16 cellular contexts compared by ENCODE assay signal in the genomic region with DNA sequence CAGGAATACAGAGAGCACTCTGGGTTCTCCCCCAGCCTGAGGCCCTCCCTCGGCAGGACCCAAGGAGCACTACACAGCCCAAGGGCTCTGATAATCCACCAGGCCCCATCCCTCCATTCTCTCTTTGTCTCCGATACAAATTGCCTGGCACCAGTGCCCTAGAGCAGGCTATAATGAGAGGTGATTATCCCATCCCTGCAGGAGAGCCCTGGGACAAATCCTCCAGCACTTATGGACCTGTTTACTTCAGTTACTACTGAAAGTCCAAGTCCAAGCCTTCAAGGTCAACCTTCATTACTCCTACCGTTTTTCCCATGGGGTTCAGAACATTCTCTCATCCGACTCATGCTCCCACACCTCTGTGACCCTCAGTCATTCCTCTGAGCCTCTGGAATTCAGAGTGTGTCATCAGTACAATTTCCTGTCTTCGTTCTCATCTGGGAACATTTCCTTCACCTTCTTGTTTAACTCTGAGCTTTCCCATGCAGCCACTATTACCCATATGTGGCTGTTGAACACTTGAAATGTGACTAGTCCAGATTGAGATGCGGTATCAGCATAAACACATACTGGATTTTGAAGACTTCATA.
DNase-seq lines count a peak whose midpoint lies in the region; ATAC-seq and TF ChIP-seq lines count a peak whose summit lies in the region.
"Had no signal": no experiment of that assay in that cellular context is flagged by ENCODE, and none has a peak within 500 bp of the region (broad histone marks: within the 10 kb centered on the region; RNA-seq: fewer than 3 reads in every experiment).

No MANE protein-coding gene starts in this region.

- H3K27me3 Mint-ChIP-seq in activated naive CD8-positive, alpha-beta T cell treated with anti-CD3 and anti-CD28 coated beads for 36 hours, result peaks cover 11% of the 10 kb centered on the region
- H3K27me3 Mint-ChIP-seq: type B pancreatic cell had no signal

- H3K4me1 ChIP-seq in IMR-90 (ENCODE audit: control insufficient read depth, insufficient read depth, low read length), result peaks cover 14% of the 10 kb centered on the region
- H3K4me1 ChIP-seq in mammary epithelial cell (ENCODE audit: insufficient read depth, low read length), result peaks cover 25% of the 10 kb centered on the region

- H3K14ac ChIP-seq in IMR-90 (replicated peaks; ENCODE audit: low read depth, low read length), result peak overlapping the region; percentile 61

- BruUV-seq in IMR-90 (replicated peaks; lab: Mats Ljungman, UMichigan) (no TSS peak), mammary epithelial cell (replicated peaks; lab: Mats Ljungman, UMichigan) (no TSS peak)

- peaks cover 0 to 14% of the 10 kb centered on the region in 2 experiments; a peak in 2 of 4 replicates for H3K79me1 ChIP-seq in IMR-90 (ENCODE audit: low read depth in 1 of 2, low read length in 2 of 2)

- no peak for TF ChIP-seq RAD21 in IMR-90 (IDR thresholded peaks at IDR 0.05; ENCODE audit: low read length)

- H4K20me1 ChIP-seq in IMR-90 (ENCODE audit: insufficient read depth, low read length) (no peaks in the 10 kb centered on the region), mammary epithelial cell (ENCODE audit: insufficient read depth, low read length) (no peaks in the 10 kb centered on the region)

- H2AK5ac ChIP-seq in IMR-90 (ENCODE audit: low read depth, low read length), result peak overlapping the region; percentile 53; the same call in 1 of the 2 replicates

- H3K9me3 ChIP-seq in IMR-90 (ENCODE audit: control insufficient read depth, insufficient read depth, low read length) (no peaks in the 10 kb centered on the region), mammary epithelial cell (replicated peaks; ENCODE audit: insufficient read depth, low read length) (no peaks in the 10 kb centered on the region)
- H3K9me3 ChIP-seq: gastroesophageal sphincter, Peyer's patch had no signal

- H3K56ac ChIP-seq in IMR-90 (ENCODE audit: extremely low read depth, insufficient read depth, low read length), result no peak overlapping the region

- H2BK120ac ChIP-seq in IMR-90 (ENCODE audit: low read depth, low read length), result peak overlapping the region; percentile 94

- dilution Hi-C loops in IMR-90 (cut with HindIII; ENCODE audit: low sequenced_read_pairs, unreplicated experiment) (no loop called here), mammary epithelial cell (cut with HindIII; ENCODE audit: low sequenced_read_pairs) (no loop called here)

- no peaks in the 10 kb centered on the region for H3K79me2 ChIP-seq in mammary epithelial cell (ENCODE audit: insufficient read depth, low read length)

- CTCF ChIA-PET in IMR-90 (lab: Yijun Ruan, JAX), result no interaction called here
- CTCF ChIA-PET in mammary epithelial cell (lab: Charles Lee; ENCODE audit: low non-redundant PET), result no interaction called here

- peak overlapping the region; percentile 97; the same call in 1 of the 3 replicates for H2BK15ac ChIP-seq in IMR-90 (ENCODE audit: low read depth, low read length)

- H3K36me3 ChIP-seq in IMR-90 (ENCODE audit: control insufficient read depth, insufficient read depth, low read length) (no peaks in the 10 kb centered on the region), mammary epithelial cell (ENCODE audit: insufficient read depth, low read length) (no peaks in the 10 kb centered on the region)
- H3K36me3 ChIP-seq: gastroesophageal sphincter, Peyer's patch had no signal

- POLR2A ChIA-PET in IMR-90 (lab: Charles Lee; ENCODE audit: unreplicated experiment), result no interaction called here

- H3K9ac ChIP-seq in IMR-90 (ENCODE audit: low read depth, low read length) (no peak overlapping the region), mammary epithelial cell (ENCODE audit: insufficient read depth, low read length) (no peak overlapping the region)

- peak; percentile 57 for DNase-seq in AG20443 (ENCODE audit: low spot score)
- DNase-seq in IMR-90, result peak; percentile 98
- peak; percentile 87 for DNase-seq in mammary epithelial cell
- peak; percentile 46 to 98 for DNase-seq in lung microvascular endothelial cell (ENCODE audit: low read depth in 2 of 2)
- DNase-seq in KBM-7, result no peak
- no peak for DNase-seq in GM13977 (ENCODE audit: low spot score)
- DNase-seq in activated naive CD8-positive, alpha-beta T cell treated with anti-CD3 and anti-CD28 coated beads for 36 hours, result no peak
- DNase-seq: activated CD4-positive, alpha-beta T cell treated with anti-CD3 and anti-CD28 coated beads, Interleukin-2, amount 50 U/mL, for 4 hours; activated naive CD8-positive, alpha-beta T cell treated with anti-CD3 and anti-CD28 coated beads, Interleukin-2, amount 10 ng/mL, durations not matched to agents 7 days and 5 days; Calu3; NCI-H1436; Peyer's patch; stimulated activated CD4-positive, alpha-beta T cell treated with anti-CD3 and anti-CD28 coated beads, Interleukin-4, amount 100 ng/mL, for 4 hours had no signal

- H3K4me3 ChIP-seq in IMR-90 (ENCODE audit: insufficient read depth, low read depth, low read length), result no peak overlapping the region
- H3K4me3 ChIP-seq in mammary epithelial cell (replicated peaks in 1 of 3; ENCODE audit: insufficient read depth in 1 of 3, low read depth in 2 of 3, low read length in 3 of 3), result no peak overlapping the region
- H3K4me3 ChIP-seq: Peyer's patch had no signal

- no peak overlapping the region for H3K27ac Mint-ChIP-seq in activated naive CD8-positive, alpha-beta T cell treated with anti-CD3 and anti-CD28 coated beads for 36 hours
- H3K27ac Mint-ChIP-seq: activated naive CD8-positive, alpha-beta T cell treated with anti-CD3 and anti-CD28 coated beads, Interleukin-2, amount 10 ng/mL, durations not matched to agents 7 days and 5 days; type B pancreatic cell had no signal

- peak overlapping the region; percentile 5; the same call in 1 of the 2 replicates for H3K27ac ChIP-seq in IMR-90 (ENCODE audit: insufficient read depth, low read length)
- peak overlapping the region; percentile 45 for H3K27ac ChIP-seq in mammary epithelial cell (ENCODE audit: insufficient read depth, low read depth, low read length)
- H3K27ac ChIP-seq: Peyer's patch had no signal

- peak overlapping the region; percentile 52 for H2BK5ac ChIP-seq in IMR-90 (ENCODE audit: low read depth, low read length, poor library complexity, severe bottlenecking)

- peaks cover 6% of the 10 kb centered on the region for H3K9me1 ChIP-seq in IMR-90 (ENCODE audit: insufficient read depth, low read length)

- 33% methylated on average over 3 of the region's 6 CpGs; no CpG with 5 or more reads in 1 of the 2 experiments for WGBS in IMR-90 (ENCODE audit: extremely low coverage in 2 of 2, insufficient read length in 1 of 2), 2 experiments
- 50% methylated on average over 6 of the region's 6 CpGs for WGBS in mammary epithelial cell (ENCODE audit: low coverage, missing lambda C conversion rate)

- H3K4me1 Mint-ChIP-seq in activated naive CD8-positive, alpha-beta T cell treated with anti-CD3 and anti-CD28 coated beads for 36 hours, result no peaks in the 10 kb centered on the region

- H2AK9ac ChIP-seq in IMR-90 (replicated peaks; ENCODE audit: low read depth, low read length, poor library complexity), result peak overlapping the region; percentile 20

- peak overlapping the region; percentile 70 to 83; a peak in 2 of 4 replicates for H4K8ac ChIP-seq in IMR-90 (ENCODE audit: low read depth in 2 of 2, low read length in 2 of 2)

- H2AFZ ChIP-seq in IMR-90 (replicated peaks; ENCODE audit: low read length, poor library complexity) (peak overlapping the region; percentile 60), mammary epithelial cell (ENCODE audit: low read depth, low read length) (peak overlapping the region; percentile 55)

- TF ChIP-seq POLR2A in IMR-90 (IDR thresholded peaks at IDR 0.05; ENCODE audit: low read depth, low read length), result no peak

- no peak overlapping the region for H3K4me3 Mint-ChIP-seq in activated naive CD8-positive, alpha-beta T cell treated with anti-CD3 and anti-CD28 coated beads for 36 hours
- H3K4me3 Mint-ChIP-seq: activated naive CD8-positive, alpha-beta T cell treated with anti-CD3 and anti-CD28 coated beads, Interleukin-2, amount 10 ng/mL, durations not matched to agents 7 days and 5 days; type B pancreatic cell had no signal

- peak overlapping the region; percentile 88 for H3K4ac ChIP-seq in IMR-90 (ENCODE audit: low read depth, low read length)

- TF ChIP-seq CTCF in IMR-90 (conservative IDR thresholded peaks at IDR 0.05; ENCODE audit: low read depth, low read length) (no peak), mammary epithelial cell (conservative IDR thresholded peaks at IDR 0.05 in 1 of 2, IDR thresholded peaks at IDR 0.05 in 1 of 2; ENCODE audit: extremely low read depth in 1 of 2, insufficient read depth in 1 of 2, low read depth in 1 of 2, low read length in 2 of 2) (no peak), GM13977 (IDR thresholded peaks at IDR 0.05; ENCODE audit: extremely low read depth, insufficient read depth, missing control alignments) (no peak)

- no peaks in the 10 kb centered on the region for H3K9me3 Mint-ChIP-seq in activated naive CD8-positive, alpha-beta T cell treated with anti-CD3 and anti-CD28 coated beads for 36 hours
- H3K9me3 Mint-ChIP-seq: activated naive CD8-positive, alpha-beta T cell treated with anti-CD3 and anti-CD28 coated beads, Interleukin-2, amount 10 ng/mL, durations not matched to agents 7 days and 5 days; type B pancreatic cell had no signal

- intact Hi-C loops in IMR-90 (cut with micrococcal nuclease), result no loop called here
- intact Hi-C loops in mammary epithelial cell (cut with micrococcal nuclease), result no loop called here

- in situ Hi-C loops in IMR-90 (cut with MboI; ENCODE audit: low sequenced_read_pairs) (no loop called here), mammary epithelial cell (cut with MboI; ENCODE audit: low sequenced_read_pairs in 2 of 2) (no loop called here), KBM-7 (cut with MboI; ENCODE audit: low pct_unique_long_range_greater_than_20kb, low sequenced_read_pairs) (no loop called here), GM13977 (cut with MboI; ENCODE audit: low pct_unique_long_range_greater_than_20kb, low sequenced_read_pairs, unreplicated experiment) (no loop called here)

- H2BK20ac ChIP-seq in IMR-90 (ENCODE audit: low read depth, low read length), result peak overlapping the region; percentile 93

- H3K23ac ChIP-seq in IMR-90 (ENCODE audit: low read depth, low read length), result peak overlapping the region; percentile 64; the same call in 1 of the 2 replicates

- ATAC-seq in IMR-90 (ENCODE audit: low read depth) (peak; percentile 77), GM21825 (IDR thresholded peaks at IDR 0.05; ENCODE audit: unreplicated experiment) (no peak)
- ATAC-seq: gastroesophageal sphincter had no signal

- 0 out of 2 replicates have a peak overlapping the region, but pooled peaks have one; percentile 35 for H4K91ac ChIP-seq in IMR-90 (ENCODE audit: insufficient read depth, low read depth, low read length)

- H3K27me3 ChIP-seq in IMR-90 (ENCODE audit: control insufficient read depth, insufficient read depth, low read length) (no peaks in the 10 kb centered on the region), mammary epithelial cell (ENCODE audit: insufficient read depth, low read length) (no peaks in the 10 kb centered on the region)
- H3K27me3 ChIP-seq: gastroesophageal sphincter, Peyer's patch had no signal

- H3K4me2 ChIP-seq in IMR-90 (ENCODE audit: low read depth, low read length) (peak overlapping the region; percentile 5; the same call in 1 of the 2 replicates), mammary epithelial cell (ENCODE audit: insufficient read depth, low read depth, low read length) (no peak overlapping the region)

- H4K5ac ChIP-seq in IMR-90 (ENCODE audit: low read depth, low read length), result peak overlapping the region; percentile 32; the same call in 1 of the 2 replicates

- no peaks in the 10 kb centered on the region for H3K36me3 Mint-ChIP-seq in activated naive CD8-positive, alpha-beta T cell treated with anti-CD3 and anti-CD28 coated beads for 36 hours
- H3K36me3 Mint-ChIP-seq: activated naive CD8-positive, alpha-beta T cell treated with anti-CD3 and anti-CD28 coated beads, Interleukin-2, amount 10 ng/mL, durations not matched to agents 7 days and 5 days; type B pancreatic cell had no signal

- H3K18ac ChIP-seq in IMR-90 (ENCODE audit: low read depth, low read length), result no peak overlapping the region

Comparison
In these comparisons a context has a peak if more than half of its experiments do, and no peak if none do; other contexts are left out.
1. DNase-seq: peak in AG20443 (single experiment), IMR-90 (single experiment), mammary epithelial cell (single experiment) and lung microvascular endothelial cell (2 of 2); none in KBM-7 (single experiment), GM13977 (single experiment) and activated naive CD8-positive, alpha-beta T cell treated with anti-CD3 and anti-CD28 coated beads for 36 hours (single experiment).